ENCODE assay signal across 8 cellular contexts in the genomic region with DNA sequence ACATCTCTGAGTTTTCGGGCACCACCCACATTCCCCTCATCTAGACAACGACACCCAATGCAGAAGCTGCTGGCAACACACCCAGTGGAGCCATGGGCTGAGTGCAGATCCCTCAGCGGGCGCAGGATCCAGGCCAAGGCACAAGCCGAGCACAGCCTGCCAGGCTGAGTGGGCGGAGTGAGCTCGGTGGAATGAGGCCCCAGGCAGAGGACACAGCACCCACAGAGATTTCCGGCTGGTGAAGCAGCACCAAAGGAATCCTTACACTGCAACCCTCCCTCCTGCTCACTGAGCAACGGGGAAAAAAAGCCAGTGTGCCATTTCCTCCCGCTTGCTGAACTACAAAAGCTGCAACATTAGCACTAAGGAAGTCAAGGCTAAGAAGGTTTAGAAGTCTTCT. TPM values are rescaled to one million over a fixed set of nuclear protein-coding genes. Genes with fewer than 3 reads are reported as not detected.
DNase-seq lines count a peak whose midpoint lies in the region; ATAC-seq and TF ChIP-seq lines count a peak whose summit lies in the region.

No MANE protein-coding gene starts in this region.

- no peaks in the 10 kb centered on the region for H3K27me3 ChIP-seq in CD8-positive, alpha-beta memory T cell (ENCODE audit: insufficient read depth, low read length, poor library complexity, severe bottlenecking)
- H3K27me3 ChIP-seq in left lung, result no peaks in the 10 kb centered on the region

- peak overlapping the region in 7 of 8 donors; percentile 16 to 89 (median 32) for H3K27ac Mint-ChIP-seq in CD8-positive, alpha-beta memory T cell
- H3K27ac Mint-ChIP-seq in T-helper 2 cell treated with Interferon-gamma antibody and Interleukin-4, amounts not matched to agents 5 μg/mL and 100 μg/mL, for 36 hours, result peak overlapping the region; percentile 79
- peak overlapping the region; percentile 67 for H3K27ac Mint-ChIP-seq in stimulated activated naive CD8-positive, alpha-beta T cell treated with anti-CD3 and anti-CD28 coated beads, Interleukin-15, Interleukin-2, amounts not matched to agents 100 ng/mL and 50 ng/mL, for 24 hours

- H3K4me1 ChIP-seq in CD8-positive, alpha-beta memory T cell (ENCODE audit: insufficient read depth, low read length), result peaks cover 30% of the 10 kb centered on the region
- no peaks in the 10 kb centered on the region for H3K4me1 ChIP-seq in left lung

- no peaks in the 10 kb centered on the region for H3K36me3 ChIP-seq in CD8-positive, alpha-beta memory T cell (ENCODE audit: insufficient read depth, low read length)
- no peaks in the 10 kb centered on the region for H3K36me3 ChIP-seq in left lung

- TF ChIP-seq CTCF in astrocyte of the spinal cord (IDR thresholded peaks at IDR 0.05; ENCODE audit: low read depth, low read length) (no peak), left lung (IDR thresholded peaks at IDR 0.05) (no peak), GM13977 (IDR thresholded peaks at IDR 0.05; ENCODE audit: extremely low read depth, insufficient read depth, missing control alignments) (no peak)

- ATAC-seq in left lung (peak; percentile 29), HG02885 (IDR thresholded peaks at IDR 0.05; ENCODE audit: poor library complexity, unreplicated experiment) (no peak)

- H3K27me3 Mint-ChIP-seq in CD8-positive, alpha-beta memory T cell, result no peaks in the 10 kb centered on the region
- H3K27me3 Mint-ChIP-seq in T-helper 2 cell treated with Interferon-gamma antibody and Interleukin-4, amounts not matched to agents 5 μg/mL and 100 μg/mL, for 36 hours (ENCODE audit: low read depth), result no peaks in the 10 kb centered on the region
- no peaks in the 10 kb centered on the region for H3K27me3 Mint-ChIP-seq in stimulated activated naive CD8-positive, alpha-beta T cell treated with anti-CD3 and anti-CD28 coated beads, Interleukin-15, Interleukin-2, amounts not matched to agents 100 ng/mL and 50 ng/mL, for 24 hours

- in situ Hi-C loops in astrocyte of the spinal cord (cut with HindIII; ENCODE audit: low sequenced_read_pairs), result no loop called here
- in situ Hi-C loops in GM13977 (cut with MboI; ENCODE audit: low pct_unique_long_range_greater_than_20kb, low sequenced_read_pairs, unreplicated experiment), result no loop called here

- H3K27ac ChIP-seq in CD8-positive, alpha-beta memory T cell (ENCODE audit: low read depth, low read length), result no peak overlapping the region
- H3K27ac ChIP-seq in left lung, result no peak overlapping the region

- CTCF ChIA-PET in CD8-positive, alpha-beta memory T cell (lab: Charles Lee), result interaction anchor here (1.4 to 1.5 kb wide), 2 partner anchors 33 to 279 kb away, joined by 3 to 4 read pairs; no protein-coding TSS in a partner anchor

- peak overlapping the region; percentile 9 for H3K4me3 ChIP-seq in CD8-positive, alpha-beta memory T cell (ENCODE audit: low read length)
- H3K4me3 ChIP-seq in astrocyte of the spinal cord (ENCODE audit: low read depth, low read length), result no peak overlapping the region
- no peak overlapping the region for H3K4me3 ChIP-seq in left lung

- intact Hi-C loops in left lung (cut with DNase I), result no loop called here

- peak in 3 of 5 donors; percentile 3 to 68 (median 28) for DNase-seq in CD8-positive, alpha-beta memory T cell
- peak; percentile 68 for DNase-seq in T-helper 2 cell treated with Interferon-gamma antibody and Interleukin-4, amounts not matched to agents 5 μg/mL and 100 μg/mL, for 36 hours (ENCODE audit: low spot score)
- DNase-seq in astrocyte of the spinal cord (ENCODE audit: low read depth, low spot score), result peak; percentile 85
- no peak for DNase-seq in left lung
- DNase-seq in SK-N-DZ (ENCODE audit: low spot score), result no peak
- no peak for DNase-seq in GM13977 (ENCODE audit: low spot score)

- peaks cover 0 to 2% (median 0%) of the 10 kb centered on the region in 5 donors for H3K9me3 Mint-ChIP-seq in CD8-positive, alpha-beta memory T cell
- H3K9me3 Mint-ChIP-seq in T-helper 2 cell treated with Interferon-gamma antibody and Interleukin-4, amounts not matched to agents 5 μg/mL and 100 μg/mL, for 36 hours, result no peaks in the 10 kb centered on the region
- H3K9me3 Mint-ChIP-seq in stimulated activated naive CD8-positive, alpha-beta T cell treated with anti-CD3 and anti-CD28 coated beads, Interleukin-15, Interleukin-2, amounts not matched to agents 100 ng/mL and 50 ng/mL, for 24 hours, result peaks cover 5% of the 10 kb centered on the region

- H3K9me3 ChIP-seq in CD8-positive, alpha-beta memory T cell (ENCODE audit: low read length), result no peaks in the 10 kb centered on the region
- no peaks in the 10 kb centered on the region for H3K9me3 ChIP-seq in left lung

- POLR2A ChIA-PET in CD8-positive, alpha-beta memory T cell (lab: Charles Lee), result interaction anchor here (0.9 kb wide), 1 partner anchor 34 kb away, joined by 3 read pairs; the partner anchor contains the start of gene ZMAT3

- peaks cover 8 to 12% (median 8%) of the 10 kb centered on the region in 3 donors for H3K36me3 Mint-ChIP-seq in CD8-positive, alpha-beta memory T cell
- H3K36me3 Mint-ChIP-seq in T-helper 2 cell treated with Interferon-gamma antibody and Interleukin-4, amounts not matched to agents 5 μg/mL and 100 μg/mL, for 36 hours (ENCODE audit: low read depth), result peaks cover 27% of the 10 kb centered on the region
- peaks cover 17% of the 10 kb centered on the region for H3K36me3 Mint-ChIP-seq in stimulated activated naive CD8-positive, alpha-beta T cell treated with anti-CD3 and anti-CD28 coated beads, Interleukin-15, Interleukin-2, amounts not matched to agents 100 ng/mL and 50 ng/mL, for 24 hours (ENCODE audit: low read depth)

- H3K4me1 Mint-ChIP-seq in CD8-positive, alpha-beta memory T cell, result peaks cover 9 to 17% (median 16%) of the 10 kb centered on the region in 3 donors
- H3K4me1 Mint-ChIP-seq in T-helper 2 cell treated with Interferon-gamma antibody and Interleukin-4, amounts not matched to agents 5 μg/mL and 100 μg/mL, for 36 hours (ENCODE audit: low read depth), result peaks cover 18% of the 10 kb centered on the region
- H3K4me1 Mint-ChIP-seq in stimulated activated naive CD8-positive, alpha-beta T cell treated with anti-CD3 and anti-CD28 coated beads, Interleukin-15, Interleukin-2, amounts not matched to agents 100 ng/mL and 50 ng/mL, for 24 hours (ENCODE audit: low read depth), result peaks cover 3% of the 10 kb centered on the region

- peak overlapping the region; percentile 3 to 72 (median 27) for H3K4me3 Mint-ChIP-seq in CD8-positive, alpha-beta memory T cell
- H3K4me3 Mint-ChIP-seq in T-helper 2 cell treated with Interferon-gamma antibody and Interleukin-4, amounts not matched to agents 5 μg/mL and 100 μg/mL, for 36 hours, result peak overlapping the region; percentile 68
- peak overlapping the region; percentile 51 for H3K4me3 Mint-ChIP-seq in stimulated activated naive CD8-positive, alpha-beta T cell treated with anti-CD3 and anti-CD28 coated beads, Interleukin-15, Interleukin-2, amounts not matched to agents 100 ng/mL and 50 ng/mL, for 24 hours

RNA-seq across cellular contexts. Expression of gene ZMAT3, which starts 34.2 kb away (rescaled TPM):
- 10 to 100 TPM; 14.7 to 16.3 TPM for total RNA-seq in CD8-positive, alpha-beta memory T cell
- 10.7 TPM for polyA plus RNA-seq in CD8-positive, alpha-beta memory T cell
- 10 to 100 TPM; 14.3 to 42.0 TPM for total RNA-seq in left lung
- polyA plus RNA-seq in SK-N-DZ (2014; cell fraction: cytosol; rRNA removed), result 2.0 and 2.4 TPM in 2 replicates
- 0.91 and 1.8 TPM in 2 replicates for polyA plus RNA-seq in SK-N-DZ (2014; cell fraction: nucleus; rRNA removed)

Comparison
In these comparisons a context has a peak if more than half of its experiments do, and no peak if none do; other contexts are left out.
1. DNase-seq: peak in CD8-positive, alpha-beta memory T cell (3 of 5), T-helper 2 cell treated with Interferon-gamma antibody and Interleukin-4, amounts not matched to agents 5 μg/mL and 100 μg/mL, for 36 hours (single experiment) and astrocyte of the spinal cord (single experiment); none in left lung (0 of 2), SK-N-DZ (single experiment) and GM13977 (single experiment).
2. Peak in every context shown above with its lines, with median percentiles within 50 percentile points of each other: H3K27ac Mint-ChIP-seq and H3K4me3 Mint-ChIP-seq.